ENCODE assay signal across 21 cellular contexts in the genomic region with DNA sequence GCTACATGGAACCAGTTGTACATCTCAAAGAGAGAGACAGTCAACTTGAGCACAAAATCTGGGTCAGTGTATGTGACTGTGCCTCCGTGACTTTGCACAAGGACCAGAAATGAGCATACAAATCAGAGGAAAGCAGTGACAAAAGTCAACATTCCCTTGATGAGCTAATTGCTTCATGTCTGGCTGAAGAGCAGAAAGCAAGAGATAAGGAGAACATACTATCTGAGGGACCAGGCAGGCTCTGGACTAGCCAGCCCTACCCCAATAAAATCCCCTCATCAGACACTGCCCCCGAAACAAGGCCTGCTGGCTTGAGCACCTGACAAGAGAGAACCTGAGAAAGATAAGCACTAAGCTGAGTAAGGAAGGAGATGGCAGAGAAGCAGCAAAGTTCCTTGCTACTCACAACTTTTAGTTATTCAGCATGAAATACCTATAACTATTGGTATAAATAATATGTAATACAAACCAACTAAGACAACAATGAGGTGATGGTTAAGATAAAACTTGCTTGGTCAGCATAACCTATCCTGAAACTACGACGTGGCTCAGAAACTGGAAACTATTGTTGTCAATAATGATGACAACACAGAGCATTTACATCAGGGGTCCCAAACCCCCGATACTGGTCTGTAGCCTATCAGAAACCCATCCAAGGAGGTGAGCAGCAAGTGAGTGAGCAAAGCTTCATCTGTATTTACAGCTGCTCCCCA.
"Had no signal": no experiment of that assay in that cellular context is flagged by ENCODE, and none has a peak within 500 bp of the region (broad histone marks: within the 10 kb centered on the region; RNA-seq: fewer than 3 reads in every experiment).

No MANE protein-coding gene starts in this region.

- H3K27ac ChIP-seq: body of pancreas, epithelial cell of prostate, foreskin keratinocyte, skin epidermis, testis had no signal

- H3K4me1 ChIP-seq: foreskin keratinocyte, testis had no signal

- H3K9me3 ChIP-seq: body of pancreas, testis, upper lobe of left lung had no signal

- H3K36me3 ChIP-seq: upper lobe of left lung had no signal

- FAIRE-seq: colon, keratinocyte had no signal

- DNase-seq: activated CD4-positive, alpha-beta T cell treated with anti-CD3 and anti-CD28 coated beads, Interleukin-2, amount 10 ng/mL, durations not matched to agents 24 days and 14 days; activated CD8-positive, alpha-beta T cell treated with anti-CD3 and anti-CD28 coated beads for 36 hours; activated naive CD4-positive, alpha-beta T cell; activated naive CD8-positive, alpha-beta T cell treated with anti-CD3 and anti-CD28 coated beads for 36 hours; activated T-cell treated with anti-CD3 and anti-CD28 coated beads, Interleukin-2, amount 50 U/mL, for 1 hour; amygdala; body of pancreas; central memory CD4-positive, alpha-beta T cell; endodermal cell; foreskin keratinocyte; hippocampal formation; retina; stimulated activated CD4-positive, alpha-beta T cell treated with anti-CD3 and anti-CD28 coated beads, Interleukin-15, amount 100 ng/mL, for 24 hours; stimulated activated CD4-positive, alpha-beta T cell treated with anti-CD3 and anti-CD28 coated beads, Interleukin-2, amount 100 ng/mL, for 48 hours; T-cell; testis; upper lobe of left lung had no signal

- H3K4me3 ChIP-seq: body of pancreas, skin epidermis, testis, upper lobe of left lung had no signal

- H3K27me3 ChIP-seq: body of pancreas, foreskin keratinocyte, testis, upper lobe of left lung had no signal
